ENCODE assay signal across 8 cellular contexts in genomic region chr2:205714058-205714776, GRCh38. TPM values are rescaled to one million over a fixed set of nuclear protein-coding genes. Genes with fewer than 3 reads are reported as not detected.
DNase-seq lines count a peak whose midpoint lies in the region; ATAC-seq and TF ChIP-seq lines count a peak whose summit lies in the region.

No MANE protein-coding gene starts in this region.

- H3K4me2 ChIP-seq in KMS-11: peak overlapping the region; percentile 63

- intact Hi-C loops in esophagus squamous epithelium (cut with DNase I): no loop called here

- H3K79me2 ChIP-seq in KMS-11 (ENCODE audit: insufficient read depth, low read depth): no peaks in the 10 kb centered on the region

- peaks cover 17% of the 10 kb centered on the region for H3K4me1 ChIP-seq in KMS-11 (ENCODE audit: low read depth, poor library complexity, severe bottlenecking)
- H3K4me1 ChIP-seq in esophagus squamous epithelium: peaks cover 10 to 66% (median 28%) of the 10 kb centered on the region in 3 donors

- H3K27me3 ChIP-seq in KMS-11 (ENCODE audit: insufficient read depth, low read depth) (no peaks in the 10 kb centered on the region), esophagus squamous epithelium (no peaks in the 10 kb centered on the region)

- TF ChIP-seq POLR2A in esophagus squamous epithelium (IDR thresholded peaks at IDR 0.05): no peak

- TF ChIP-seq CTCF in KMS-11 (conservative IDR thresholded peaks at IDR 0.05; ENCODE audit: low read depth, low read length) (no peak), esophagus squamous epithelium (IDR thresholded peaks at IDR 0.05) (no peak)

- no peaks in the 10 kb centered on the region for H3K9me3 ChIP-seq in esophagus squamous epithelium

- H3K9ac ChIP-seq in KMS-11: peak overlapping the region; percentile 26; the same call in 1 of the 2 replicates

- ATAC-seq in GM21423 (IDR thresholded peaks at IDR 0.05; ENCODE audit: unreplicated experiment): peak; percentile 75
- peak; percentile 51 for ATAC-seq in stimulated activated naive CD8-positive, alpha-beta T cell treated with anti-CD3 and anti-CD28 coated beads, Interleukin-15, Interleukin-2, amounts not matched to agents 100 U/mL and 50 U/mL, for 24 hours

- DNase-seq in Daoy (ENCODE audit: low read depth) (peak; percentile 84), esophagus squamous epithelium (lab: John Stamatoyannopoulos, UW) (no peak), NCI-H2227 treated with DMSO at 0.1 percent for 48 hours (lab: John Stamatoyannopoulos, UW) (no peak), GM03348 (ENCODE audit: low spot score) (no peak)
- peak; percentile 23 for DNase-seq in stimulated activated naive CD8-positive, alpha-beta T cell treated with anti-CD3 and anti-CD28 coated beads, Interleukin-15, Interleukin-2, amounts not matched to agents 100 U/mL and 50 U/mL, for 24 hours
- DNase-seq in activated CD8-positive, alpha-beta memory T cell treated with anti-CD3 and anti-CD28 coated beads for 24 hours: no peak

- 35 to 52% methylated on average over 5 of the region's 5 CpGs for WGBS in esophagus squamous epithelium, 2 donors

- H3K36me3 ChIP-seq in KMS-11 (ENCODE audit: insufficient read depth) (no peaks in the 10 kb centered on the region), esophagus squamous epithelium (no peaks in the 10 kb centered on the region)

- H3K4me3 ChIP-seq in KMS-11 (IDR thresholded peaks at IDR 0.05; ENCODE audit: insufficient read depth, low read depth, low read length): no peak overlapping the region
- no peak overlapping the region for H3K4me3 ChIP-seq in esophagus squamous epithelium

- peak overlapping the region; percentile 84 for H2AFZ ChIP-seq in KMS-11 (ENCODE audit: low read depth)

- H3K27ac ChIP-seq in KMS-11: peak overlapping the region; percentile 54; the same call in 1 of the 2 replicates
- peak overlapping the region in 3 of 4 donors; percentile 53 to 74 (median 64) for H3K27ac ChIP-seq in esophagus squamous epithelium

- H4K20me1 ChIP-seq in KMS-11 (ENCODE audit: insufficient read depth): no peaks in the 10 kb centered on the region

RNA-seq across cellular contexts. Expression of gene NRP2, which starts 31.9 kb away (rescaled TPM):
- total RNA-seq in Daoy (2014; rRNA removed; shearing (Covaris generic)): 108 and 115 TPM in 2 replicates
- 10 to 100 TPM in 3 of 4 donors, 1 to 10 TPM in 1; 7.1 to 58.6 (median 21.4) TPM for total RNA-seq in esophagus squamous epithelium

Comparison
In these comparisons a context has a peak if more than half of its experiments do, and no peak if none do; other contexts are left out.
1. DNase-seq: peak in Daoy (single experiment) and stimulated activated naive CD8-positive, alpha-beta T cell treated with anti-CD3 and anti-CD28 coated beads, Interleukin-15, Interleukin-2, amounts not matched to agents 100 U/mL and 50 U/mL, for 24 hours (single experiment); none in esophagus squamous epithelium (single experiment), activated CD8-positive, alpha-beta memory T cell treated with anti-CD3 and anti-CD28 coated beads for 24 hours (single experiment), NCI-H2227 treated with DMSO at 0.1 percent for 48 hours (single experiment) and GM03348 (single experiment).